In the genomic region with DNA sequence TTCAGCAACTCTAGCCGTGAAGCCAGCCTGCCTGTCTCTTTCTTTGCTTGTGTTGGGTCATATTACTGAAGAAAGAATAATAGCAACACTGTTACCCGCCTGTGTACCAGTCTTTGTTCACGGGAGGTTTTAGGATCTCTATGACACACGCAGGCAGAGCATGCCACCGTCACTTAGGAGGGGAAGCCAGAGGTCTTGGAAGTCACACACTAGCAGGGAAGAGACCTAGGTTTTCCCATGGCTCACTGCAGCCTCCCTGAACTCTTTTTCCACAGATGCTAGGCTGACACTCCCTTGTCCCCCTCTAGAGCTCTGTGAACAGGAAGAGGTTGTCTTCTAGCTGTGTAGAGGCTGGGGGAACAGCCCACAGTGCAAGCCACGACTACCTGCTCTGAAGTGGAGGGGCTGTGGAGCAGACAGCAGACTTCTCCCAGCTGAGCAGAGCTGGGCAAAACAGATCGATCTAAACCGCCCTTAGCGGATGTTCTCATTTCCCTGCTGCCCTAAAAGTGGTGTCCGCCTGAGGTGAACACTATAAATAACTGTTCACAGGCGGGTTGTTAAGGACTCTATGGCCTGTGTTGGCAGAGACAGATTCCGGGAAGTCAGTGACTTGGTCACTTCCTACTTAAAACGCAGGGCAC, we compare ENCODE assay signal across 9 cellular contexts.
DNase-seq lines count a peak whose midpoint lies in the region; ATAC-seq and TF ChIP-seq lines count a peak whose summit lies in the region.
"Had no signal": no experiment of that assay in that cellular context is flagged by ENCODE, and none has a peak within 500 bp of the region (broad histone marks: within the 10 kb centered on the region; RNA-seq: fewer than 3 reads in every experiment).

No MANE protein-coding gene starts in this region.

- peaks cover 5 to 24% of the 10 kb centered on the region in 2 donors for H3K4me1 ChIP-seq in adrenal gland (replicated peaks in 1 of 2)
- peaks cover 21 to 41% (median 30%) of the 10 kb centered on the region in 4 donors for H3K4me1 ChIP-seq in upper lobe of left lung
- H3K4me1 ChIP-seq in foreskin keratinocyte = no peaks in the 10 kb centered on the region

- H3K27me3 ChIP-seq in adrenal gland (no peaks in the 10 kb centered on the region), upper lobe of left lung (no peaks in the 10 kb centered on the region), foreskin keratinocyte (no peaks in the 10 kb centered on the region)

- H3K4me3 ChIP-seq in adrenal gland = no peak overlapping the region
- no peak overlapping the region for H3K4me3 ChIP-seq in upper lobe of left lung

- H3K9me3 Mint-ChIP-seq in mesothelial cell of epicardium = no peaks in the 10 kb centered on the region

- H3K27ac ChIP-seq in adrenal gland (peak overlapping the region in 4 of 5 donors; percentile 16 to 75 (median 56)), upper lobe of left lung (peak overlapping the region; percentile 44 to 81 (median 66)), foreskin keratinocyte (no peak overlapping the region)

- TF ChIP-seq POLR2A in adrenal gland (IDR thresholded peaks at IDR 0.05) (peak in 1 of 2 donors; percentile 17), upper lobe of left lung (IDR thresholded peaks at IDR 0.05) (no peak)

- peak; percentile 67 to 69 for ATAC-seq in upper lobe of left lung (ENCODE audit: low FRiP score in 2 of 2)
- no peak for ATAC-seq in foreskin keratinocyte
- ATAC-seq in GM21447 (IDR thresholded peaks at IDR 0.05; ENCODE audit: unreplicated experiment) = no peak

- no peaks in the 10 kb centered on the region for H3K36me3 ChIP-seq in adrenal gland (replicated peaks in 1 of 2)
- no peaks in the 10 kb centered on the region for H3K36me3 ChIP-seq in upper lobe of left lung

- no peaks in the 10 kb centered on the region for H3K27me3 Mint-ChIP-seq in mesothelial cell of epicardium (ENCODE audit: low read depth)

- TF ChIP-seq EP300 in upper lobe of left lung (IDR thresholded peaks at IDR 0.05) = peak in 1 of 4 donors; percentile 5

- TF ChIP-seq CTCF in adrenal gland (IDR thresholded peaks at IDR 0.05) (no peak), mesothelial cell of epicardium (IDR thresholded peaks at IDR 0.05; ENCODE audit: unreplicated experiment) (no peak), upper lobe of left lung (IDR thresholded peaks at IDR 0.05) (no peak), foreskin keratinocyte (conservative IDR thresholded peaks at IDR 0.05) (no peak)

- WGBS in adrenal gland, 4 donors = 56 to 64% (median 58%) methylated on average over 13 of the region's 13 CpGs
- WGBS in upper lobe of left lung, 2 donors = 32 to 37% methylated on average over 13 of the region's 13 CpGs

- DNase-seq in activated T-cell treated with anti-CD3 and anti-CD28 coated beads, Interleukin-2, amount 50 U/mL, for 1 hour = peak; percentile 27
- DNase-seq in activated T-cell treated with anti-CD3 and anti-CD28 coated beads for 4 hours (no peak), adrenal gland (peak in 6 of 7 donors; percentile 12 to 73 (median 42)), mesothelial cell of epicardium (ENCODE audit: low spot score in 2 of 2, unreplicated experiment in 2 of 2) (no peak), upper lobe of left lung (peak in 1 of 2 donors; percentile 67), foreskin keratinocyte (no peak), posterior vena cava (ENCODE audit: low spot score) (no peak)
- DNase-seq: cerebellar nuclear complex had no signal

- peak overlapping the region; percentile 44 for H3K27ac Mint-ChIP-seq in mesothelial cell of epicardium

- H3K9me3 ChIP-seq in adrenal gland (replicated peaks in 1 of 3) (no peaks in the 10 kb centered on the region), upper lobe of left lung (no peaks in the 10 kb centered on the region)

- H3K4me1 Mint-ChIP-seq in mesothelial cell of epicardium = peaks cover 22% of the 10 kb centered on the region

- H3K36me3 Mint-ChIP-seq in mesothelial cell of epicardium = no peaks in the 10 kb centered on the region

- intact Hi-C loops in adrenal gland (cut with DNase I) (no loop called here), posterior vena cava (cut with DNase I) (no loop called here)

- H3K4me3 Mint-ChIP-seq in mesothelial cell of epicardium = no peak overlapping the region

Comparison
In these comparisons a context has a peak if more than half of its experiments do, and no peak if none do; other contexts are left out.
1. DNase-seq: peak in activated T-cell treated with anti-CD3 and anti-CD28 coated beads, Interleukin-2, amount 50 U/mL, for 1 hour (single experiment) and adrenal gland (6 of 7); none in activated T-cell treated with anti-CD3 and anti-CD28 coated beads for 4 hours (single experiment), mesothelial cell of epicardium (0 of 2), foreskin keratinocyte (0 of 2) and posterior vena cava (single experiment).
2. ATAC-seq: peak in upper lobe of left lung (2 of 2); none in foreskin keratinocyte (single experiment) and GM21447 (single experiment).